10 cellular contexts compared by ENCODE assay signal in genomic region chr16:86604436-86605220, GRCh38. TPM values are rescaled to one million over a fixed set of nuclear protein-coding genes. Genes with fewer than 3 reads are reported as not detected.
DNase-seq lines count a peak whose midpoint lies in the region; ATAC-seq, FAIRE-seq and TF ChIP-seq lines count a peak whose summit lies in the region.
"Had no signal": no experiment of that assay in that cellular context is flagged by ENCODE, and none has a peak within 500 bp of the region (broad histone marks: within the 10 kb centered on the region; RNA-seq: fewer than 3 reads in every experiment).

No MANE protein-coding gene starts in this region.

- no peaks in the 10 kb centered on the region for H3K9me1 ChIP-seq in K562 (ENCODE audit: control insufficient read depth, insufficient read depth, low read length)

- ATAC-seq in GM18907 (IDR thresholded peaks at IDR 0.05; ENCODE audit: unreplicated experiment): peak; percentile 76
- peak; percentile 78 for ATAC-seq in K562
- no peak for ATAC-seq in HG03159 (IDR thresholded peaks at IDR 0.05; ENCODE audit: unreplicated experiment)
- ATAC-seq in GM21576 (IDR thresholded peaks at IDR 0.05; ENCODE audit: unreplicated experiment): no peak

- peaks cover 3 to 6% of the 10 kb centered on the region in 2 experiments; a peak in 2 of 5 replicates for H3K27me3 ChIP-seq in K562 (ENCODE audit: control insufficient read depth in 2 of 2, insufficient read depth in 2 of 2, low read length in 2 of 2)

- no peaks in the 10 kb centered on the region for H3K4me1 ChIP-seq in K562 (replicated peaks in 1 of 2; ENCODE audit: control insufficient read depth in 2 of 2, insufficient read depth in 2 of 2, low read length in 2 of 2)

- in situ Hi-C loops in K562 (cut with MboI): no loop called here

- POLR2A ChIA-PET in K562 (lab: Yijun Ruan, JAX): interaction anchor here (0.6 to 1.0 kb wide), 3 partner anchors 12 to 297 kb away, joined by 3 read pairs; no protein-coding TSS in a partner anchor

- no peaks in the 10 kb centered on the region for H3K36me3 ChIP-seq in K562 (ENCODE audit: control insufficient read depth, insufficient read depth, low read length)

- H3K27ac ChIP-seq in K562 (ENCODE audit: extremely low read depth, low read depth, low read length): no peak overlapping the region

- H3K79me2 ChIP-seq in K562 (ENCODE audit: control insufficient read depth, insufficient read depth, low read length): no peaks in the 10 kb centered on the region

- no TSS peak for BruUV-seq in K562 (replicated peaks; lab: Mats Ljungman, UMichigan)

- WGBS in K562 (ENCODE audit: insufficient coverage, low coverage, missing lambda C conversion rate): 1% methylated on average over 17 of the region's 17 CpGs

- no peak for TF ChIP-seq POLR2A in K562 (conservative IDR thresholded peaks at IDR 0.05)

- CTCF ChIA-PET in K562 (lab: Yijun Ruan, JAX; ENCODE audit: low intra/inter-chr PET ratio): no interaction called here

- no peaks in the 10 kb centered on the region for H4K20me1 ChIP-seq in K562 (replicated peaks; ENCODE audit: control insufficient read depth, insufficient read depth, low read length)

- no peak overlapping the region; the same call in 1 of the 2 replicates for H3K4me2 ChIP-seq in K562 (ENCODE audit: insufficient read depth, low read length)

- H2AFZ ChIP-seq in K562 (ENCODE audit: low read depth, low read length): no peak overlapping the region

- TF ChIP-seq EP300 in K562 (IDR thresholded peaks at IDR 0.05; ENCODE audit: low read length): no peak

- H3K4me3 ChIP-seq in K562: no peak overlapping the region

- no peak for FAIRE-seq in K562 (lab: Jason Lieb, UNC)

- intact Hi-C loops in K562 (cut with micrococcal nuclease): no loop called here

- DNase-seq in T-helper 1 cell (peak in 4 of 5 donors; percentile 26 to 46 (median 36)), K562 (ENCODE audit: extremely low read depth in 1 of 4, low spot score in 3 of 4) (peak in 1 of 4 experiments; percentile 40), T1000 (lab: John Stamatoyannopoulos, UW) (no peak), hepatic stellate cell (ENCODE audit: low spot score) (no peak)
- peak in 2 of 3 donors; percentile 15 to 27 for DNase-seq in stimulated activated CD4-positive, alpha-beta T cell treated with anti-CD3 and anti-CD28 coated beads, TNF-alpha, amount 100 ng/mL, for 48 hours (ENCODE audit: low read depth in 3 of 3)
- DNase-seq: NCI-H2227 treated with DMSO at 0.1 percent for 48 hours, nephron progenitor cell had no signal

- H3K9me3 ChIP-seq in K562 (replicated peaks; ENCODE audit: control insufficient read depth, insufficient read depth, low read depth, low read length): no peaks in the 10 kb centered on the region

- TF ChIP-seq RAD21 in K562 (CRISPR knock-in tag; conservative IDR thresholded peaks at IDR 0.05 in 1 of 2, IDR thresholded peaks at IDR 0.05 in 1 of 2): no peak

- no peak for TF ChIP-seq CTCF in K562 (IDR thresholded peaks at IDR 0.05 in 2 of 3, conservative IDR thresholded peaks at IDR 0.05 in 1 of 3; ENCODE audit: insufficient read depth in 2 of 3, low read depth in 1 of 3, low read length in 3 of 3)

- H3K9ac ChIP-seq in K562 (ENCODE audit: insufficient read depth in 1 of 2, low read depth in 2 of 2, low read length in 2 of 2): no peak overlapping the region

TF ChIP-seq in K562, 482 proteins besides CTCF, POLR2A, EP300 and RAD21 (continues in another document):
- TF ChIP-seq ILK (tag; IDR thresholded peaks at IDR 0.05; ENCODE audit: borderline replicate concordance, low read depth) (no peak), RUNX1 (IDR thresholded peaks at IDR 0.05; ENCODE audit: low read depth) (no peak), USF1 (CRISPR knock-in tag; IDR thresholded peaks at IDR 0.05) (peak; percentile 53; the same call in 1 of the 2 replicates), ATF6 (CRISPR knock-in tag; IDR thresholded peaks at IDR 0.05) (no peak), U2AF1 (optimal IDR thresholded peaks at IDR 0.05; ENCODE audit: low read depth, low read length) (no peak), KAT8 (IDR thresholded peaks at IDR 0.05; ENCODE audit: low read depth) (no peak), KHSRP (IDR thresholded peaks at IDR 0.05) (no peak), ZNF431 (CRISPR knock-in tag; IDR thresholded peaks at IDR 0.05) (no peak)

RNA-seq across cellular contexts. Expression of gene FOXL1, which starts 26.3 kb away (rescaled TPM):
- not detected in 2 replicates for total RNA-seq in K562 (2011; cell fraction: chromatin; rRNA removed; ENCODE audit: low replicate concordance)
- not detected in 2 replicates for total RNA-seq in K562 (2011; cell fraction: nucleolus; rRNA removed)
- total RNA-seq in K562 (2011; cell fraction: nucleoplasm; rRNA removed): not detected in 2 replicates
- total RNA-seq in K562 (2014; rRNA removed) (not detected in 2 replicates), K562 (2014; rRNA removed; fragmentation: Illumina TruSeq; extraction: Trizol) (not detected in 2 replicates), K562 (2015; rRNA removed; fragmentation: Illumina TruSeq; extraction: Trizol) (not detected in 2 replicates), K562 (2021) (not detected in 2 replicates)
- polyA plus RNA-seq in K562 (2011; rRNA removed) (not detected in 2 replicates), K562 (2014; fragmentation: Illumina TruSeq; extraction: Trizol) (not detected in 2 replicates), K562 (2014; fragmentation: Nextera tagmentation; extraction: Ambion mirVana) (not detected), K562 (2014; rRNA removed) (not detected in 2 replicates)
- polyA plus RNA-seq in K562 (2011; cell fraction: cytosol; rRNA removed): not detected in 2 replicates
- not detected in 2 replicates for polyA plus RNA-seq in K562 (2011; cell fraction: nucleus; rRNA removed)
- not detected in 2 replicates for polyA plus RNA-seq in K562 (2012)
- not detected in 2 replicates for polyA minus RNA-seq in K562 (2011; rRNA and poly(A)+ RNA removed)
- 0.36 TPM in 1 of 2 replicates, not detected in the other for polyA minus RNA-seq in K562 (2011; cell fraction: cytosol; rRNA and poly(A)+ RNA removed)
- 0.13 TPM in 1 of 2 replicates, not detected in the other for polyA minus RNA-seq in K562 (2011; cell fraction: nucleus; rRNA and poly(A)+ RNA removed)

RNA-seq across cellular contexts. Expression of gene FOXC2, which starts 38.0 kb away (rescaled TPM):
- not detected in 2 replicates for total RNA-seq in K562 (2011; cell fraction: chromatin; rRNA removed; ENCODE audit: low replicate concordance)
- total RNA-seq in K562 (2011; cell fraction: nucleolus; rRNA removed): not detected in 2 replicates
- not detected in 2 replicates for total RNA-seq in K562 (2011; cell fraction: nucleoplasm; rRNA removed)
- total RNA-seq in K562 (2014; rRNA removed): not detected in 2 replicates
- total RNA-seq in K562 (2014; rRNA removed; fragmentation: Illumina TruSeq; extraction: Trizol): not detected in 2 replicates
- not detected in 2 replicates for total RNA-seq in K562 (2015; rRNA removed; fragmentation: Illumina TruSeq; extraction: Trizol)
- 0.11 TPM in 2 replicates for total RNA-seq in K562 (2021)
- polyA plus RNA-seq in K562 (2011; rRNA removed): not detected in 2 replicates
- not detected in 2 replicates for polyA plus RNA-seq in K562 (2011; cell fraction: cytosol; rRNA removed)
- 0.13 TPM in 1 of 2 replicates, not detected in the other for polyA plus RNA-seq in K562 (2011; cell fraction: nucleus; rRNA removed)
- polyA plus RNA-seq in K562 (2012): 0.10 TPM in 1 of 2 replicates, not detected in the other
- not detected in 2 replicates for polyA plus RNA-seq in K562 (2014; fragmentation: Illumina TruSeq; extraction: Trizol)
- under 1 TPM; 0.01 to 0.08 TPM for polyA plus RNA-seq in K562 (2014; fragmentation: Nextera tagmentation; extraction: Ambion mirVana)
- 0.11 and 0.13 TPM in 2 replicates for polyA plus RNA-seq in K562 (2014; rRNA removed)
- not detected in 2 replicates for polyA minus RNA-seq in K562 (2011; rRNA and poly(A)+ RNA removed)
- polyA minus RNA-seq in K562 (2011; cell fraction: cytosol; rRNA and poly(A)+ RNA removed): not detected in 2 replicates
- not detected in 2 replicates for polyA minus RNA-seq in K562 (2011; cell fraction: nucleus; rRNA and poly(A)+ RNA removed)

RNA-seq across cellular contexts. Expression of gene MTHFSD, which starts 49.6 kb away (rescaled TPM):
- 57.7 and 74.7 TPM in 2 replicates for total RNA-seq in K562 (2011; cell fraction: chromatin; rRNA removed; ENCODE audit: low replicate concordance)
- 49.7 and 59.5 TPM in 2 replicates for total RNA-seq in K562 (2011; cell fraction: nucleolus; rRNA removed)
- total RNA-seq in K562 (2011; cell fraction: nucleoplasm; rRNA removed): 52.7 and 56.3 TPM in 2 replicates
- total RNA-seq in K562 (2014; rRNA removed) (8.3 and 8.7 TPM in 2 replicates), K562 (2014; rRNA removed; fragmentation: Illumina TruSeq; extraction: Trizol) (12.0 and 12.8 TPM in 2 replicates), K562 (2015; rRNA removed; fragmentation: Illumina TruSeq; extraction: Trizol) (15.2 and 16.0 TPM in 2 replicates), K562 (2021) (17.8 and 20.2 TPM in 2 replicates)
- polyA plus RNA-seq in K562 (2011; rRNA removed) (12.8 and 13.9 TPM in 2 replicates), K562 (2014; fragmentation: Illumina TruSeq; extraction: Trizol) (16.0 and 16.3 TPM in 2 replicates), K562 (2014; fragmentation: Nextera tagmentation; extraction: Ambion mirVana) (1 to 10 TPM; 3.2 to 3.5 TPM), K562 (2014; rRNA removed) (8.7 and 10.6 TPM in 2 replicates)
- polyA plus RNA-seq in K562 (2011; cell fraction: cytosol; rRNA removed): 10.5 and 11.6 TPM in 2 replicates
- polyA plus RNA-seq in K562 (2011; cell fraction: nucleus; rRNA removed): 61.4 and 78.3 TPM in 2 replicates
- 9.5 and 10.0 TPM in 2 replicates for polyA plus RNA-seq in K562 (2012)
- 22.0 and 22.3 TPM in 2 replicates for polyA minus RNA-seq in K562 (2011; rRNA and poly(A)+ RNA removed)
- polyA minus RNA-seq in K562 (2011; cell fraction: cytosol; rRNA and poly(A)+ RNA removed): 8.3 and 11.0 TPM in 2 replicates
- 57.9 and 75.6 TPM in 2 replicates for polyA minus RNA-seq in K562 (2011; cell fraction: nucleus; rRNA and poly(A)+ RNA removed)

Comparison
In these comparisons a context has a peak if more than half of its experiments do, and no peak if none do; other contexts are left out.
1. ATAC-seq: peak in GM18907 (single experiment) and K562 (single experiment); none in HG03159 (single experiment) and GM21576 (single experiment).
2. DNase-seq: peak in T-helper 1 cell (4 of 5) and stimulated activated CD4-positive, alpha-beta T cell treated with anti-CD3 and anti-CD28 coated beads, TNF-alpha, amount 100 ng/mL, for 48 hours (2 of 3); none in T1000 (single experiment) and hepatic stellate cell (single experiment).